7 cellular contexts compared by ENCODE assay signal in the genomic region with DNA sequence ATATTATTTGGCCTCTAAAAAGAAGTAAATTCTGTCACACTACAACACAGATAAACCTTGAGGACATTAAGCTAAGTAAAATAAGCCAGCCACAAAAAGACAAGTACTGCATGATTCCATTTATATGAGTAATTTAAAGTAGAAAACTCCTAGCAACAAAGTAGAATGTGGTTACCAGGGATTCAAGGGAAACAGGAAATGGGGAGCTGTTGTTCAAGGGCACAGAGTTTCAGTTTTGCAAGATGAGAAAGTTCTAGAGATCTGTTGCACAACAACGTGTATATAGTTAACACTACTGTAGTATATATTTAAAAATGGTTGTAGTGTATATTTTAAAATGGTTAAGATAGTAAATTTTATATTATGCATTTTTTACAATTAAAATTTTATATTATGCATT. TPM values are rescaled to one million over a fixed set of nuclear protein-coding genes. Genes with fewer than 3 reads are reported as not detected.
DNase-seq lines count a peak whose midpoint lies in the region.

No MANE protein-coding gene starts in this region.

- no peaks in the 10 kb centered on the region for H3K9me3 ChIP-seq in skeletal muscle satellite cell (replicated peaks; ENCODE audit: low read length)

- H3K9ac ChIP-seq in skeletal muscle satellite cell (ENCODE audit: low read depth, low read length): peak overlapping the region; percentile 50

- H3K36me3 ChIP-seq in skeletal muscle satellite cell (ENCODE audit: insufficient read depth, low read length) (peaks cover 81% of the 10 kb centered on the region), H7 (replicated peaks; ENCODE audit: control insufficient read depth, insufficient read depth, low read length) (peaks cover 20% of the 10 kb centered on the region)

- no peak overlapping the region for H3K4me3 ChIP-seq in skeletal muscle satellite cell (ENCODE audit: low read length)
- no peak overlapping the region for H3K4me3 ChIP-seq in H7 (ENCODE audit: insufficient read depth, low read depth, low read length)

- H3K4me1 ChIP-seq in skeletal muscle satellite cell (ENCODE audit: control insufficient read depth, insufficient read depth, low read length): peaks cover 21% of the 10 kb centered on the region

- no peaks in the 10 kb centered on the region for H3K27me3 ChIP-seq in skeletal muscle satellite cell (ENCODE audit: control insufficient read depth, insufficient read depth, low read length)
- H3K27me3 ChIP-seq in H7 (ENCODE audit: control insufficient read depth, insufficient read depth, low read length): no peaks in the 10 kb centered on the region

- peak; percentile 85 for DNase-seq in HCEC 1CT
- DNase-seq in SIG-M5 treated with dmso at 0.1 percent for 504 hours (lab: John Stamatoyannopoulos, UW; ENCODE audit: unreplicated experiment): peak; percentile 90
- DNase-seq in fibroblast of gingiva (ENCODE audit: low read depth): peak; percentile 87
- no peak for DNase-seq in NK-92 (lab: John Stamatoyannopoulos, UW; ENCODE audit: unreplicated experiment)
- DNase-seq in H7: no peak
- DNase-seq in stimulated activated CD4-positive, alpha-beta T cell treated with anti-CD3 and anti-CD28 coated beads, Interleukin-15, amount 100 ng/mL, for 24 hours: no peak

- peak overlapping the region; percentile 28 for H3K4me2 ChIP-seq in skeletal muscle satellite cell (ENCODE audit: low read length)

RNA-seq across cellular contexts. Expression of gene SEC31A, which starts 25.4 kb away (rescaled TPM):
- total RNA-seq in skeletal muscle satellite cell (2012; rRNA removed): 240 and 274 TPM in 2 replicates
- 117 and 122 TPM in 2 replicates for total RNA-seq in H7 (2014; rRNA removed; shearing (Covaris generic))

RNA-seq across cellular contexts. Expression of gene THAP9, which starts 34.9 kb away (rescaled TPM):
- total RNA-seq in skeletal muscle satellite cell (2012; rRNA removed): 1.8 and 2.2 TPM in 2 replicates
- 22.9 and 26.2 TPM in 2 replicates for total RNA-seq in H7 (2014; rRNA removed; shearing (Covaris generic))

Comparison
In these comparisons a context has a peak if more than half of its experiments do, and no peak if none do; other contexts are left out.
1. DNase-seq: peak in HCEC 1CT (single experiment), SIG-M5 treated with dmso at 0.1 percent for 504 hours (single experiment) and fibroblast of gingiva (single experiment); none in NK-92 (single experiment), H7 (single experiment) and stimulated activated CD4-positive, alpha-beta T cell treated with anti-CD3 and anti-CD28 coated beads, Interleukin-15, amount 100 ng/mL, for 24 hours (single experiment).